ENCODE assay signal across 10 cellular contexts in genomic region chr17:71632328-71632727, GRCh38.
DNase-seq lines count a peak whose midpoint lies in the region; ATAC-seq and TF ChIP-seq lines count a peak whose summit lies in the region.
"Had no signal": no experiment of that assay in that cellular context is flagged by ENCODE, and none has a peak within 500 bp of the region (broad histone marks: within the 10 kb centered on the region; RNA-seq: fewer than 3 reads in every experiment).

No MANE protein-coding gene starts in this region.

- ATAC-seq in RWPE2 (ENCODE audit: low read depth) = peak; percentile 26
- ATAC-seq in GM19467 (IDR thresholded peaks at IDR 0.05; ENCODE audit: unreplicated experiment) = no peak
- ATAC-seq in GM21390 (IDR thresholded peaks at IDR 0.05; ENCODE audit: unreplicated experiment) = no peak
- ATAC-seq: heart right ventricle had no signal

- no peaks in the 10 kb centered on the region for H3K27me3 ChIP-seq in RWPE2 (ENCODE audit: insufficient read depth, poor library complexity, severe bottlenecking)
- H3K27me3 ChIP-seq: BLaER1, heart right ventricle had no signal

- intact Hi-C loops in lower leg skin (cut with DNase I; ENCODE audit: low total_unique reads) = no loop called here

- H3K4me3 ChIP-seq in RWPE2 (ENCODE audit: severe bottlenecking) (no peak overlapping the region), lower leg skin (ENCODE audit: low read depth, poor library complexity, severe bottlenecking) (no peak overlapping the region)
- H3K4me3 ChIP-seq: BLaER1, heart right ventricle had no signal

- no peaks in the 10 kb centered on the region for H3K36me3 ChIP-seq in RWPE2 (ENCODE audit: low read depth)
- H3K36me3 ChIP-seq: BLaER1, heart right ventricle had no signal

- in situ Hi-C loops in Caki2 (cut with HindIII; ENCODE audit: low pct_unique_long_range_greater_than_20kb, low sequenced_read_pairs) = no loop called here

- peak overlapping the region; percentile 98 for H3K27ac ChIP-seq in RWPE2 (ENCODE audit: poor library complexity, severe bottlenecking)
- H3K27ac ChIP-seq: BLaER1, heart right ventricle had no signal

- WGBS in lower leg skin, 2 donors = 18 to 24% methylated on average over 2 of the region's 2 CpGs

- DNase-seq in Caki2 (ENCODE audit: low read depth) (peak; percentile 29), NCI-H1105 treated with DMSO at 0.1 percent for 48 hours (lab: John Stamatoyannopoulos, UW) (peak; percentile 96), RWPE2 (ENCODE audit: low spot score) (no peak), kidney tubule cell (ENCODE audit: low spot score) (peak; percentile 48), DMS79 (lab: John Stamatoyannopoulos, UW) (no peak), lower leg skin (ENCODE audit: low spot score in 2 of 2) (no peak)
- DNase-seq: heart right ventricle had no signal

- no peak for TF ChIP-seq POLR2A in lower leg skin (IDR thresholded peaks at IDR 0.05)

- peaks cover 46% of the 10 kb centered on the region for H3K4me1 ChIP-seq in RWPE2 (ENCODE audit: insufficient read depth, poor library complexity, severe bottlenecking)
- H3K4me1 ChIP-seq: BLaER1, heart right ventricle had no signal

- TF ChIP-seq CTCF in RWPE2 (IDR thresholded peaks at IDR 0.05; ENCODE audit: poor library complexity, severe bottlenecking) = no peak
- no peak for TF ChIP-seq CTCF in lower leg skin (IDR thresholded peaks at IDR 0.05)

- no peaks in the 10 kb centered on the region for H3K9me3 ChIP-seq in RWPE2 (ENCODE audit: severe bottlenecking)
- H3K9me3 ChIP-seq: BLaER1, heart right ventricle had no signal

Comparison
In these comparisons a context has a peak if more than half of its experiments do, and no peak if none do; other contexts are left out.
1. DNase-seq: peak in Caki2 (single experiment), NCI-H1105 treated with DMSO at 0.1 percent for 48 hours (single experiment) and kidney tubule cell (single experiment); none in RWPE2 (single experiment), DMS79 (single experiment) and lower leg skin (0 of 2).